In genomic region chr11:8911040-8911823, GRCh38 we compare ENCODE assay signal across 8 cellular contexts. TPM values are rescaled to one million over a fixed set of nuclear protein-coding genes. Genes with fewer than 3 reads are reported as not detected.
DNase-seq lines count a peak whose midpoint lies in the region; ATAC-seq and TF ChIP-seq lines count a peak whose summit lies in the region.

TSS of gene AKIP1 (plus strand) at chr11:8911189. CDS start at chr11:8911450, 261 bp downstream.

- BruUV-seq in A673 (replicated peaks; lab: Mats Ljungman, UMichigan) (no TSS peak), mammary epithelial cell (replicated peaks; lab: Mats Ljungman, UMichigan) (no TSS peak)

- intact Hi-C loops in A673 (cut with micrococcal nuclease; ENCODE audit: unreplicated experiment) (loop anchor here (2.0 to 5.0 kb wide), 3 partner anchors 54 to 224 kb away; partner anchors contain the start of gene TMEM9B), mammary epithelial cell (cut with micrococcal nuclease) (loop anchor here (1.0 to 5.0 kb wide), 5 partner anchors 79 to 309 kb away; no protein-coding TSS in a partner anchor)

- peak within 1 kb of the TSS; percentile 96 for H2AFZ ChIP-seq in mammary epithelial cell (ENCODE audit: low read depth, low read length)

- H3K36me3 ChIP-seq in A673 (ENCODE audit: insufficient read depth, low read length, poor library complexity, severe bottlenecking), result peaks cover 2% of the 10 kb centered on the region
- peaks cover 3% of the 10 kb centered on the region for H3K36me3 ChIP-seq in mammary epithelial cell (ENCODE audit: insufficient read depth, low read length)
- peaks cover 14% of the 10 kb centered on the region for H3K36me3 ChIP-seq in iPS-20b (ENCODE audit: insufficient read depth, low read depth, low read length)

- DNase-seq in A673 (ENCODE audit: low spot score), result peak; percentile 99
- peak; percentile 99 for DNase-seq in NCI-H2227 (lab: John Stamatoyannopoulos, UW; ENCODE audit: unreplicated experiment)
- DNase-seq in mammary epithelial cell, result peak; percentile 91

- peak within 1 kb of the TSS; percentile 73 for H3K9ac ChIP-seq in mammary epithelial cell (ENCODE audit: insufficient read depth, low read length)
- peak within 1 kb of the TSS; percentile 88; the same call in 1 of the 2 replicates for H3K9ac ChIP-seq in iPS-20b (ENCODE audit: low read depth, low read length)

- in situ Hi-C loops in mammary epithelial cell (cut with MboI; ENCODE audit: low sequenced_read_pairs in 2 of 2), result loop anchor here in 1 of 2 donors (5.0 kb wide), 1 partner anchor 99 kb away; a partner anchor contains a TSS

- no peaks in the 10 kb centered on the region for H4K20me1 ChIP-seq in mammary epithelial cell (ENCODE audit: insufficient read depth, low read length)

- H3K9me3 ChIP-seq in A673 (ENCODE audit: low read depth, low read length, poor library complexity, severe bottlenecking) (no peaks in the 10 kb centered on the region), mammary epithelial cell (replicated peaks; ENCODE audit: insufficient read depth, low read length) (no peaks in the 10 kb centered on the region), iPS-20b (ENCODE audit: insufficient read depth, low read depth, low read length) (no peaks in the 10 kb centered on the region)

- POLR2A ChIA-PET in A673 (lab: Charles Lee; ENCODE audit: low non-redundant PET), result interaction anchor here (0.7 kb wide), 1 partner anchor 184 kb away, joined by 3 read pairs; no protein-coding TSS in a partner anchor

- peak within 1 kb of the TSS; percentile 97 for H3K4me3 ChIP-seq in A673 (ENCODE audit: low read depth, low read length, poor library complexity, severe bottlenecking)
- H3K4me3 ChIP-seq in WI38 (ENCODE audit: low read depth, low read length), result peak within 1 kb of the TSS; percentile 80
- H3K4me3 ChIP-seq in mammary epithelial cell (replicated peaks in 1 of 3; ENCODE audit: insufficient read depth in 1 of 3, low read depth in 2 of 3, low read length in 3 of 3), result peak within 1 kb of the TSS; percentile 83 to 94 (median 83)
- peak within 1 kb of the TSS; percentile 89 for H3K4me3 ChIP-seq in iPS-20b (ENCODE audit: low read length)
- H3K4me3 ChIP-seq in skin epidermis, result peak within 1 kb of the TSS; percentile 76 to 88 (median 81)

- no peak for TF ChIP-seq CTCF in A673 (conservative IDR thresholded peaks at IDR 0.05; ENCODE audit: low read depth, low read length)
- TF ChIP-seq CTCF in WI38 (IDR thresholded peaks at IDR 0.05; ENCODE audit: low read depth, low read length), result no peak
- TF ChIP-seq CTCF in mammary epithelial cell (conservative IDR thresholded peaks at IDR 0.05 in 1 of 2, IDR thresholded peaks at IDR 0.05 in 1 of 2; ENCODE audit: extremely low read depth in 1 of 2, insufficient read depth in 1 of 2, low read depth in 1 of 2, low read length in 2 of 2), result no peak

- H3K27me3 ChIP-seq in A673 (replicated peaks; ENCODE audit: insufficient read depth, low read depth, low read length, poor library complexity), result no peaks in the 10 kb centered on the region
- no peaks in the 10 kb centered on the region for H3K27me3 ChIP-seq in mammary epithelial cell (ENCODE audit: insufficient read depth, low read length)
- H3K27me3 ChIP-seq in iPS-20b (ENCODE audit: insufficient read depth, low read length), result peaks cover 29% of the 10 kb centered on the region

- H3K27ac ChIP-seq in A673 (ENCODE audit: low read depth, low read length, poor library complexity, severe bottlenecking) (peak within 1 kb of the TSS; percentile 95), mammary epithelial cell (ENCODE audit: insufficient read depth, low read depth, low read length) (peak within 1 kb of the TSS; percentile 55), iPS-20b (ENCODE audit: low read length) (peak within 1 kb of the TSS; percentile 80), skin epidermis (peak within 1 kb of the TSS; percentile 56 to 98 (median 88))

- WGBS in mammary epithelial cell (ENCODE audit: low coverage, missing lambda C conversion rate), result under 1% methylated on average over 19 of the region's 65 CpGs

- CTCF ChIA-PET in A673 (lab: Charles Lee) (interaction anchor here (0.6 to 0.7 kb wide), 3 partner anchors 24 to 104 kb away, joined by 4 to 7 read pairs (median 6); no protein-coding TSS in a partner anchor), mammary epithelial cell (lab: Charles Lee; ENCODE audit: low non-redundant PET) (interaction anchor here (0.8 kb wide), 1 partner anchor 187 kb away, joined by 15 read pairs; no protein-coding TSS in a partner anchor)

- ATAC-seq in GM18868 (IDR thresholded peaks at IDR 0.05; ENCODE audit: unreplicated experiment), result peak; percentile 76
- ATAC-seq in HG03135 (IDR thresholded peaks at IDR 0.05; ENCODE audit: unreplicated experiment), result peak; percentile 78

- dilution Hi-C loops in mammary epithelial cell (cut with HindIII; ENCODE audit: low sequenced_read_pairs), result no loop called here

- peaks cover 34% of the 10 kb centered on the region for H3K79me2 ChIP-seq in mammary epithelial cell (ENCODE audit: insufficient read depth, low read length)

- peak within 1 kb of the TSS; percentile 89 for H3K4me2 ChIP-seq in mammary epithelial cell (ENCODE audit: insufficient read depth, low read depth, low read length)

- H3K4me1 ChIP-seq in A673 (ENCODE audit: insufficient read depth, low read length, poor library complexity, severe bottlenecking) (peaks cover 15% of the 10 kb centered on the region), mammary epithelial cell (ENCODE audit: insufficient read depth, low read length) (peaks cover 40% of the 10 kb centered on the region), iPS-20b (ENCODE audit: insufficient read depth, low read length) (peaks cover 8% of the 10 kb centered on the region; the same call in 1 of the 2 replicates)

RNA-seq across cellular contexts. Expression of gene AKIP1, which starts in this region (rescaled TPM):
- total RNA-seq in A673 (2021), result 26.7 and 28.9 TPM in 2 replicates
- total RNA-seq in mammary epithelial cell, result 10 to 100 TPM; 31.7 to 35.2 TPM
- polyA plus RNA-seq in mammary epithelial cell, result 40.5 TPM
- polyA minus RNA-seq in mammary epithelial cell, result 21.3 TPM

Comparison
In these comparisons a context has a peak if more than half of its experiments do, and no peak if none do; other contexts are left out.
1. Peak in every context shown above with its lines: DNase-seq, ATAC-seq, H3K4me3 ChIP-seq and H3K27ac ChIP-seq.